Comparison of ENCODE assay signal across 37 cellular contexts in genomic region chr11:79543101-79543500, GRCh38.
"Had no signal": no experiment of that assay in that cellular context is flagged by ENCODE, and none has a peak within 500 bp of the region (broad histone marks: within the 10 kb centered on the region; RNA-seq: fewer than 3 reads in every experiment).

No MANE protein-coding gene starts in this region.

- H3K9me3 ChIP-seq: ascending aorta had no signal

- H3K27ac Mint-ChIP-seq: activated CD4-positive, alpha-beta memory T cell treated with anti-CD3 and anti-CD28 coated beads, Interleukin-2, amount 10 ng/mL, durations not matched to agents 7 days and 5 days; activated CD4-positive, alpha-beta T cell treated with anti-CD3 and anti-CD28 coated beads for 36 hours; activated CD4-positive, alpha-beta T cell treated with anti-CD3 and anti-CD28 coated beads, Interleukin-2, amount 10 ng/mL, durations not matched to agents 7 days and 5 days; activated CD8-positive, alpha-beta memory T cell treated with anti-CD3 and anti-CD28 coated beads, Interleukin-2, amount 10 ng/mL, durations not matched to agents 7 days and 5 days; activated CD8-positive, alpha-beta T cell treated with anti-CD3 and anti-CD28 coated beads, Interleukin-2, amount 10 ng/mL, durations not matched to agents 7 days and 5 days; activated naive CD4-positive, alpha-beta T cell treated with anti-CD3 and anti-CD28 coated beads, Interleukin-2, amount 10 ng/mL, durations not matched to agents 7 days and 5 days; activated naive CD4-positive, alpha-beta T cell treated with anti-CD3 and anti-CD28 coated beads, Interleukin-2, amount 50 U/mL, for 24 hours; activated naive CD8-positive, alpha-beta T cell; activated naive CD8-positive, alpha-beta T cell treated with anti-CD3 and anti-CD28 coated beads, Interleukin-2, amount 10 ng/mL, durations not matched to agents 7 days and 5 days; activated naive CD8-positive, alpha-beta T cell treated with anti-CD3 and anti-CD28 coated beads, Interleukin-2, amount 50 U/mL, for 24 hours; activated T-cell treated with anti-CD3 and anti-CD28 coated beads, Interleukin-2, amount 50 U/mL, for 24 hours; activated T-helper 2 cell treated with anti-CD3 and anti-CD28 coated beads, Interferon-gamma antibody, Interleukin-2, Interleukin-4, amounts not matched to agents 10 μg/mL and 5 μg/mL and 100 μg/mL, durations not matched to agents 14 hours and 24 hours and 36 hours; brain; T-helper 1 cell treated with Interleukin-12 subunit alpha and Interleukin-12 subunit beta and Interleukin-4 antibody, amounts not matched to agents 30 μg/mL and 1 μg/mL, for 36 hours; T-helper 2 cell treated with Interferon-gamma antibody and Interleukin-4, amounts not matched to agents 5 μg/mL and 100 μg/mL, for 36 hours had no signal

- ATAC-seq: activated CD4-positive, alpha-beta T cell treated with anti-CD3 and anti-CD28 coated beads for 36 hours; activated CD4-positive, CD25-positive, alpha-beta regulatory T cell treated with anti-CD3 and anti-CD28 coated beads, Interleukin-2, amount 50 U/mL, for 24 hours; activated CD8-positive, alpha-beta memory T cell treated with anti-CD3 and anti-CD28 coated beads, Interleukin-2, amount 10 ng/mL, durations not matched to agents 7 days and 5 days; activated CD8-positive, alpha-beta T cell treated with anti-CD3 and anti-CD28 coated beads, Interleukin-2, amount 10 ng/mL, durations not matched to agents 7 days and 5 days; activated naive CD8-positive, alpha-beta T cell treated with anti-CD3 and anti-CD28 coated beads, Interleukin-2, amount 50 U/mL, for 24 hours had no signal

- DNase-seq: activated CD4-positive, alpha-beta memory T cell treated with anti-CD3 and anti-CD28 coated beads, Interleukin-2, amount 10 ng/mL, durations not matched to agents 7 days and 5 days; activated CD4-positive, alpha-beta T cell treated with anti-CD3 and anti-CD28 coated beads for 1 hour; activated CD4-positive, alpha-beta T cell treated with anti-CD3 and anti-CD28 coated beads for 36 hours; activated CD4-positive, alpha-beta T cell treated with anti-CD3 and anti-CD28 coated beads for 48 hours; activated CD4-positive, alpha-beta T cell treated with anti-CD3 and anti-CD28 coated beads, Interleukin-2, amount 10 ng/mL, durations not matched to agents 7 days and 5 days; activated CD4-positive, alpha-beta T cell treated with anti-CD3 and anti-CD28 coated beads, Interleukin-2, amount 50 U/mL, for 48 hours; activated CD4-positive, CD25-positive, alpha-beta regulatory T cell; activated CD8-positive, alpha-beta memory T cell treated with anti-CD3 and anti-CD28 coated beads for 24 hours; activated CD8-positive, alpha-beta memory T cell treated with anti-CD3 and anti-CD28 coated beads, Interleukin-2, amount 10 ng/mL, durations not matched to agents 7 days and 5 days; activated CD8-positive, alpha-beta memory T cell treated with anti-CD3 and anti-CD28 coated beads, Interleukin-2, amount 50 U/mL, for 48 hours; activated CD8-positive, alpha-beta T cell treated with anti-CD3 and anti-CD28 coated beads, Interleukin-2, amount 10 ng/mL, durations not matched to agents 7 days and 5 days; activated effector memory CD4-positive, alpha-beta T cell treated with Interleukin-2 at 50 U/mL for 16 hours; activated gamma-delta T cell; activated naive CD4-positive, alpha-beta T cell treated with anti-CD3 and anti-CD28 coated beads, Interleukin-2, amount 10 ng/mL, durations not matched to agents 7 days and 5 days; activated naive CD4-positive, alpha-beta T cell treated with Interleukin-2 at 50 U/mL for 16 hours; activated naive CD8-positive, alpha-beta T cell treated with anti-CD3 and anti-CD28 coated beads, Interleukin-2, amount 10 ng/mL, durations not matched to agents 7 days and 5 days; activated naive CD8-positive, alpha-beta T cell treated with anti-CD3 and anti-CD28 coated beads, Interleukin-2, amount 50 U/mL, for 24 hours; activated T-cell treated with anti-CD3 and anti-CD28 coated beads, Interleukin-2, amount 50 U/mL, for 24 hours; activated T-cell treated with anti-CD3 and anti-CD28 coated beads, Interleukin-2, amount 50 U/mL, for 48 hours; amygdala; anterior cingulate cortex; caudate nucleus; cerebellar nuclear complex; T-helper 1 cell; T-helper 2 cell; T-helper 9 cell had no signal

- H3K4me1 ChIP-seq: ascending aorta had no signal

- H3K36me3 ChIP-seq: ascending aorta, cardiac muscle cell had no signal

- H3K9me3 Mint-ChIP-seq: activated CD4-positive, alpha-beta memory T cell treated with anti-CD3 and anti-CD28 coated beads, Interleukin-2, amount 10 ng/mL, durations not matched to agents 7 days and 5 days; activated CD4-positive, alpha-beta T cell treated with anti-CD3 and anti-CD28 coated beads, Interleukin-2, amount 10 ng/mL, durations not matched to agents 7 days and 5 days; activated naive CD8-positive, alpha-beta T cell treated with anti-CD3 and anti-CD28 coated beads, Interleukin-2, amount 10 ng/mL, durations not matched to agents 7 days and 5 days; activated naive CD8-positive, alpha-beta T cell treated with anti-CD3 and anti-CD28 coated beads, Interleukin-2, amount 50 U/mL, for 24 hours; activated T-helper 2 cell treated with anti-CD3 and anti-CD28 coated beads, Interferon-gamma antibody, Interleukin-2, Interleukin-4, amounts not matched to agents 10 μg/mL and 5 μg/mL and 100 μg/mL, durations not matched to agents 14 hours and 24 hours and 36 hours; brain; T-helper 1 cell treated with Interleukin-12 subunit alpha and Interleukin-12 subunit beta and Interleukin-4 antibody, amounts not matched to agents 30 μg/mL and 1 μg/mL, for 36 hours; T-helper 2 cell treated with Interferon-gamma antibody and Interleukin-4, amounts not matched to agents 5 μg/mL and 100 μg/mL, for 36 hours had no signal

- H3K27ac ChIP-seq: ascending aorta, cardiac muscle cell, VCaP had no signal

- H3K27me3 ChIP-seq: ascending aorta, cardiac muscle cell had no signal

- H3K4me3 Mint-ChIP-seq: activated CD4-positive, alpha-beta memory T cell treated with anti-CD3 and anti-CD28 coated beads, Interleukin-2, amount 10 ng/mL, durations not matched to agents 7 days and 5 days; activated CD4-positive, alpha-beta T cell treated with anti-CD3 and anti-CD28 coated beads for 36 hours; activated CD4-positive, alpha-beta T cell treated with anti-CD3 and anti-CD28 coated beads, Interleukin-2, amount 10 ng/mL, durations not matched to agents 7 days and 5 days; activated CD8-positive, alpha-beta memory T cell treated with anti-CD3 and anti-CD28 coated beads, Interleukin-2, amount 10 ng/mL, durations not matched to agents 7 days and 5 days; activated CD8-positive, alpha-beta T cell treated with anti-CD3 and anti-CD28 coated beads, Interleukin-2, amount 10 ng/mL, durations not matched to agents 7 days and 5 days; activated naive CD4-positive, alpha-beta T cell treated with anti-CD3 and anti-CD28 coated beads, Interleukin-2, amount 10 ng/mL, durations not matched to agents 7 days and 5 days; activated naive CD4-positive, alpha-beta T cell treated with anti-CD3 and anti-CD28 coated beads, Interleukin-2, amount 50 U/mL, for 24 hours; activated naive CD8-positive, alpha-beta T cell; activated naive CD8-positive, alpha-beta T cell treated with anti-CD3 and anti-CD28 coated beads, Interleukin-2, amount 10 ng/mL, durations not matched to agents 7 days and 5 days; activated naive CD8-positive, alpha-beta T cell treated with anti-CD3 and anti-CD28 coated beads, Interleukin-2, amount 50 U/mL, for 24 hours; activated T-cell treated with anti-CD3 and anti-CD28 coated beads, Interleukin-2, amount 50 U/mL, for 24 hours; brain; central memory CD8-positive, alpha-beta T cell; T-helper 1 cell treated with Interleukin-12 subunit alpha and Interleukin-12 subunit beta and Interleukin-4 antibody, amounts not matched to agents 30 μg/mL and 1 μg/mL, for 36 hours; T-helper 2 cell treated with Interferon-gamma antibody and Interleukin-4, amounts not matched to agents 5 μg/mL and 100 μg/mL, for 36 hours had no signal

- H3K27me3 Mint-ChIP-seq: activated CD4-positive, alpha-beta memory T cell treated with anti-CD3 and anti-CD28 coated beads, Interleukin-2, amount 10 ng/mL, durations not matched to agents 7 days and 5 days; activated CD4-positive, alpha-beta T cell treated with anti-CD3 and anti-CD28 coated beads, Interleukin-2, amount 10 ng/mL, durations not matched to agents 7 days and 5 days; activated CD8-positive, alpha-beta memory T cell treated with anti-CD3 and anti-CD28 coated beads, Interleukin-2, amount 10 ng/mL, durations not matched to agents 7 days and 5 days; activated naive CD4-positive, alpha-beta T cell treated with anti-CD3 and anti-CD28 coated beads, Interleukin-2, amount 10 ng/mL, durations not matched to agents 7 days and 5 days; activated naive CD8-positive, alpha-beta T cell; activated naive CD8-positive, alpha-beta T cell treated with anti-CD3 and anti-CD28 coated beads, Interleukin-2, amount 10 ng/mL, durations not matched to agents 7 days and 5 days; activated naive CD8-positive, alpha-beta T cell treated with anti-CD3 and anti-CD28 coated beads, Interleukin-2, amount 50 U/mL, for 24 hours; activated T-cell treated with anti-CD3 and anti-CD28 coated beads, Interleukin-2, amount 50 U/mL, for 24 hours; central memory CD8-positive, alpha-beta T cell had no signal

- H3K4me3 ChIP-seq: ascending aorta, cardiac muscle cell had no signal

- H3K4me1 Mint-ChIP-seq: activated CD4-positive, alpha-beta memory T cell treated with anti-CD3 and anti-CD28 coated beads, Interleukin-2, amount 10 ng/mL, durations not matched to agents 7 days and 5 days; activated CD4-positive, alpha-beta T cell treated with anti-CD3 and anti-CD28 coated beads for 36 hours; activated CD4-positive, alpha-beta T cell treated with anti-CD3 and anti-CD28 coated beads, Interleukin-2, amount 10 ng/mL, durations not matched to agents 7 days and 5 days; activated CD8-positive, alpha-beta memory T cell treated with anti-CD3 and anti-CD28 coated beads, Interleukin-2, amount 10 ng/mL, durations not matched to agents 7 days and 5 days; activated naive CD4-positive, alpha-beta T cell treated with anti-CD3 and anti-CD28 coated beads, Interleukin-2, amount 10 ng/mL, durations not matched to agents 7 days and 5 days; activated naive CD4-positive, alpha-beta T cell treated with anti-CD3 and anti-CD28 coated beads, Interleukin-2, amount 50 U/mL, for 24 hours; activated naive CD8-positive, alpha-beta T cell treated with anti-CD3 and anti-CD28 coated beads, Interleukin-2, amount 10 ng/mL, durations not matched to agents 7 days and 5 days; activated naive CD8-positive, alpha-beta T cell treated with anti-CD3 and anti-CD28 coated beads, Interleukin-2, amount 50 U/mL, for 24 hours; brain; central memory CD8-positive, alpha-beta T cell had no signal

- H3K36me3 Mint-ChIP-seq: activated CD8-positive, alpha-beta memory T cell treated with anti-CD3 and anti-CD28 coated beads, Interleukin-2, amount 10 ng/mL, durations not matched to agents 7 days and 5 days; activated naive CD4-positive, alpha-beta T cell treated with anti-CD3 and anti-CD28 coated beads, Interleukin-2, amount 10 ng/mL, durations not matched to agents 7 days and 5 days; activated naive CD4-positive, alpha-beta T cell treated with anti-CD3 and anti-CD28 coated beads, Interleukin-2, amount 50 U/mL, for 24 hours; activated naive CD8-positive, alpha-beta T cell; activated naive CD8-positive, alpha-beta T cell treated with anti-CD3 and anti-CD28 coated beads, Interleukin-2, amount 10 ng/mL, durations not matched to agents 7 days and 5 days; brain had no signal
